Comparison of ENCODE assay signal across 3 cellular contexts in the genomic region with DNA sequence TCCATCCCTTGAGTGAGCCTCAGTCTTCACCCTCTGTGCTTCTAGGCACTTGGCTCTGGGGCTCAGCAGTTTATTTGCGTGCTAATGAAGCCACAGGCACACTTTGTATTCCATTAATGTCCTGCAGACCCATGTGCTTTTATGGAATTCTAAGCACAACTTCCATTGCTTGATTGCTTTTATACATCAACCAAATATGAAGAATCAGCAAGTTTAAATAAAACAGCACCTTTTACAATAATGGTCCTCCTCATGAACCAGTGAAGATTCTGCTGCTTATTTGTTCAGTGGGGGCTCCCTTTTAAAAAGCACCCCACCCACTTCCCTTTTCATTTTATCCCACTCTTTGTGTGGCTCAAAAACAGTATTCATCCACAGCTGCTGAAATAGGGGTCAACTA.
A peak's percentile ranks its signal among the peaks of the same experiment; 100 is the strongest.
TF ChIP-seq lines count a peak whose summit lies in the region.

No MANE protein-coding gene starts in this region.

TF ChIP-seq in GM23338, 12 proteins besides CTCF, POLR2A, EP300 and RAD21 (continues in another document):
- TF ChIP-seq, protein P1, sequence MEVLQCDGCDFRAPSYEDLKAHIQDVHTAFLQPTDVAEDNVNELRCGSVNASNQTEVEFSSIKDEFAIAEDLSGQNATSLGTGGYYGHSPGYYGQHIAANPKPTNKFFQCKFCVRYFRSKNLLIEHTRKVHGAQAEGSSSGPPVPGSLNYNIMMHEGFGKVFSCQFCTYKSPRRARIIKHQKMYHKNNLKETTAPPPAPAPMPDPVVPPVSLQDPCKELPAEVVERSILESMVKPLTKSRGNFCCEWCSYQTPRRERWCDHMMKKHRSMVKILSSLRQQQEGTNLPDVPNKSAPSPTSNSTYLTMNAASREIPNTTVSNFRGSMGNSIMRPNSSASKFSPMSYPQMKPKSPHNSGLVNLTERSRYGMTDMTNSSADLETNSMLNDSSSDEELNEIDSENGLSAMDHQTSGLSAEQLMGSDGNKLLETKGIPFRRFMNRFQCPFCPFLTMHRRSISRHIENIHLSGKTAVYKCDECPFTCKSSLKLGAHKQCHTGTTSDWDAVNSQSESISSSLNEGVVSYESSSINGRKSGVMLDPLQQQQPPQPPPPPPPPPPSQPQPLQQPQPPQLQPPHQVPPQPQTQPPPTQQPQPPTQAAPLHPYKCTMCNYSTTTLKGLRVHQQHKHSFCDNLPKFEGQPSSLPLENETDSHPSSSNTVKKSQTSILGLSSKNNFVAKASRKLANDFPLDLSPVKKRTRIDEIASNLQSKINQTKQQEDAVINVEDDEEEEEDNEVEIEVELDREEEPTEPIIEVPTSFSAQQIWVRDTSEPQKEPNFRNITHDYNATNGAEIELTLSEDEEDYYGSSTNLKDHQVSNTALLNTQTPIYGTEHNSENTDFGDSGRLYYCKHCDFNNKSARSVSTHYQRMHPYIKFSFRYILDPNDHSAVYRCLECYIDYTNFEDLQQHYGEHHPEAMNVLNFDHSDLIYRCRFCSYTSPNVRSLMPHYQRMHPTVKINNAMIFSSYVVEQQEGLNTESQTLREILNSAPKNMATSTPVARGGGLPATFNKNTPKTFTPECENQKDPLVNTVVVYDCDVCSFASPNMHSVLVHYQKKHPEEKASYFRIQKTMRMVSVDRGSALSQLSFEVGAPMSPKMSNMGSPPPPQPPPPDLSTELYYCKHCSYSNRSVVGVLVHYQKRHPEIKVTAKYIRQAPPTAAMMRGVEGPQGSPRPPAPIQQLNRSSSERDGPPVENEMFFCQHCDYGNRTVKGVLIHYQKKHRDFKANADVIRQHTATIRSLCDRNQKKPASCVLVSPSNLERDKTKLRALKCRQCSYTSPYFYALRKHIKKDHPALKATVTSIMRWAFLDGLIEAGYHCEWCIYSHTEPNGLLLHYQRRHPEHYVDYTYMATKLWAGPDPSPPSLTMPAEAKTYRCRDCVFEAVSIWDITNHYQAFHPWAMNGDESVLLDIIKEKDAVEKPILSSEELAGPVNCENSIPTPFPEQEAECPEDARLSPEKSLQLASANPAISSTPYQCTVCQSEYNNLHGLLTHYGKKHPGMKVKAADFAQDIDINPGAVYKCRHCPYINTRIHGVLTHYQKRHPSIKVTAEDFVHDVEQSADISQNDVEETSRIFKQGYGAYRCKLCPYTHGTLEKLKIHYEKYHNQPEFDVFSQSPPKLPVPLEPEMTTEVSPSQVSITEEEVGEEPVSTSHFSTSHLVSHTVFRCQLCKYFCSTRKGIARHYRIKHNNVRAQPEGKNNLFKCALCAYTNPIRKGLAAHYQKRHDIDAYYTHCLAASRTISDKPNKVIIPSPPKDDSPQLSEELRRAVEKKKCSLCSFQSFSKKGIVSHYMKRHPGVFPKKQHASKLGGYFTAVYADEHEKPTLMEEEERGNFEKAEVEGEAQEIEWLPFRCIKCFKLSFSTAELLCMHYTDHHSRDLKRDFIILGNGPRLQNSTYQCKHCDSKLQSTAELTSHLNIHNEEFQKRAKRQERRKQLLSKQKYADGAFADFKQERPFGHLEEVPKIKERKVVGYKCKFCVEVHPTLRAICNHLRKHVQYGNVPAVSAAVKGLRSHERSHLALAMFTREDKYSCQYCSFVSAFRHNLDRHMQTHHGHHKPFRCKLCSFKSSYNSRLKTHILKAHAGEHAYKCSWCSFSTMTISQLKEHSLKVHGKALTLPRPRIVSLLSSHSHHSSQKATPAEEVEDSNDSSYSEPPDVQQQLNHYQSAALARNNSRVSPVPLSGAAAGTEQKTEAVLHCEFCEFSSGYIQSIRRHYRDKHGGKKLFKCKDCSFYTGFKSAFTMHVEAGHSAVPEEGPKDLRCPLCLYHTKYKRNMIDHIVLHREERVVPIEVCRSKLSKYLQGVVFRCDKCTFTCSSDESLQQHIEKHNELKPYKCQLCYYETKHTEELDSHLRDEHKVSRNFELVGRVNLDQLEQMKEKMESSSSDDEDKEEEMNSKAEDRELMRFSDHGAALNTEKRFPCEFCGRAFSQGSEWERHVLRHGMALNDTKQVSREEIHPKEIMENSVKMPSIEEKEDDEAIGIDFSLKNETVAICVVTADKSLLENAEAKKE (CRISPR knock-in tag; IDR thresholded peaks at IDR 0.05): no peak
- TF ChIP-seq POLR2AphosphoS5 (IDR thresholded peaks at IDR 0.05; ENCODE audit: low read depth) (no peak), ZNF114 (CRISPR knock-in tag; IDR thresholded peaks at IDR 0.05) (no peak)

TF ChIP-seq in PFSK-1, 5 proteins besides CTCF, POLR2A, EP300 and RAD21 (continued from another document):
- TF ChIP-seq TAF1 (IDR thresholded peaks at IDR 0.05; ENCODE audit: borderline replicate concordance, insufficient read depth, low read length) (no peak), FOXP2 (optimal IDR thresholded peaks at IDR 0.05; ENCODE audit: borderline replicate concordance, extremely low read depth, extremely low read length, insufficient read depth) (no peak), POLR2AphosphoS5 (IDR thresholded peaks at IDR 0.05; ENCODE audit: low read depth, low read length) (peak; percentile 54; the same call in 1 of the 2 replicates)
- TF ChIP-seq, protein P2, sequence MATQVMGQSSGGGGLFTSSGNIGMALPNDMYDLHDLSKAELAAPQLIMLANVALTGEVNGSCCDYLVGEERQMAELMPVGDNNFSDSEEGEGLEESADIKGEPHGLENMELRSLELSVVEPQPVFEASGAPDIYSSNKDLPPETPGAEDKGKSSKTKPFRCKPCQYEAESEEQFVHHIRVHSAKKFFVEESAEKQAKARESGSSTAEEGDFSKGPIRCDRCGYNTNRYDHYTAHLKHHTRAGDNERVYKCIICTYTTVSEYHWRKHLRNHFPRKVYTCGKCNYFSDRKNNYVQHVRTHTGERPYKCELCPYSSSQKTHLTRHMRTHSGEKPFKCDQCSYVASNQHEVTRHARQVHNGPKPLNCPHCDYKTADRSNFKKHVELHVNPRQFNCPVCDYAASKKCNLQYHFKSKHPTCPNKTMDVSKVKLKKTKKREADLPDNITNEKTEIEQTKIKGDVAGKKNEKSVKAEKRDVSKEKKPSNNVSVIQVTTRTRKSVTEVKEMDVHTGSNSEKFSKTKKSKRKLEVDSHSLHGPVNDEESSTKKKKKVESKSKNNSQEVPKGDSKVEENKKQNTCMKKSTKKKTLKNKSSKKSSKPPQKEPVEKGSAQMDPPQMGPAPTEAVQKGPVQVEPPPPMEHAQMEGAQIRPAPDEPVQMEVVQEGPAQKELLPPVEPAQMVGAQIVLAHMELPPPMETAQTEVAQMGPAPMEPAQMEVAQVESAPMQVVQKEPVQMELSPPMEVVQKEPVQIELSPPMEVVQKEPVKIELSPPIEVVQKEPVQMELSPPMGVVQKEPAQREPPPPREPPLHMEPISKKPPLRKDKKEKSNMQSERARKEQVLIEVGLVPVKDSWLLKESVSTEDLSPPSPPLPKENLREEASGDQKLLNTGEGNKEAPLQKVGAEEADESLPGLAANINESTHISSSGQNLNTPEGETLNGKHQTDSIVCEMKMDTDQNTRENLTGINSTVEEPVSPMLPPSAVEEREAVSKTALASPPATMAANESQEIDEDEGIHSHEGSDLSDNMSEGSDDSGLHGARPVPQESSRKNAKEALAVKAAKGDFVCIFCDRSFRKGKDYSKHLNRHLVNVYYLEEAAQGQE (IDR thresholded peaks at IDR 0.05; ENCODE audit: insufficient read depth in 1 of 2, low read depth in 2 of 2, low read length in 2 of 2): no peak

TF ChIP-seq in H1, 55 proteins besides CTCF, POLR2A, EP300 and RAD21:
- no peak for TF ChIP-seq HDAC6 (IDR thresholded peaks at IDR 0.05; ENCODE audit: low read depth, low read length)
- TF ChIP-seq TAF1 (IDR thresholded peaks at IDR 0.05; ENCODE audit: low read depth, low read length): no peak
- no peak for TF ChIP-seq TAF7 (optimal IDR thresholded peaks at IDR 0.05; ENCODE audit: borderline replicate concordance, low read depth, low read length)
- no peak for TF ChIP-seq SP1 (IDR thresholded peaks at IDR 0.05; ENCODE audit: low read depth, low read length)
